ENCODE assay signal across 15 cellular contexts in the genomic region with DNA sequence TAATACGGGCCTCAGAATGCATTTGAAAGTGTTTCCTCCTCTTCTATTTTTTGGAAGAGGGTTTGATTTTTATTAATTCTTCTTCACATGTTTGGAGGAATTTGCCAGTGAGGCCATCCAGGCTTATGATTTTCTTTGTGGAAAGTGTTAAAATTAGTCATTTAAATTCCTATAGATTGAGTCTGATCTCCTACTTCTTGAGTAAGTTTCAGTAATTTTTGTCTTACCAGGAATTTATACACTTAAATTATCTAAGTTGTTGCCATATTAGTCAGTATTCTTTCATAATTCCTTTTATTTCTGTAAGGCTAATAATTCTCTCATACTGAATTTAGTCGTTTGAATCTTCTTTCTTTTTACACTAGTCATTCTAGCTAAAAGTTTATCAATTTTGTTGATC. TPM values are rescaled to one million over a fixed set of nuclear protein-coding genes. Genes with fewer than 3 reads are reported as not detected.
DNase-seq lines count a peak whose midpoint lies in the region; ATAC-seq lines count a peak whose summit lies in the region.
"Had no signal": no experiment of that assay in that cellular context is flagged by ENCODE, and none has a peak within 500 bp of the region (broad histone marks: within the 10 kb centered on the region; RNA-seq: fewer than 3 reads in every experiment).

No MANE protein-coding gene starts in this region.

- H3K4me3 ChIP-seq in trophoblast cell (ENCODE audit: low read depth, low read length): no peak overlapping the region
- no peak overlapping the region for H3K4me3 ChIP-seq in SJCRH30
- H3K4me3 ChIP-seq: GM12878 had no signal

- H3K79me2 ChIP-seq in trophoblast cell (ENCODE audit: control insufficient read depth, insufficient read depth, low read length, poor library complexity): no peaks in the 10 kb centered on the region

- no peak overlapping the region for H2AFZ ChIP-seq in trophoblast cell (ENCODE audit: insufficient read depth, low read length, poor library complexity)

- H3K4ac ChIP-seq in trophoblast cell (ENCODE audit: low read depth, low read length): no peak overlapping the region

- no peaks in the 10 kb centered on the region for H3K79me1 ChIP-seq in trophoblast cell (ENCODE audit: low read length)

- no peak overlapping the region for H3K27ac ChIP-seq in trophoblast cell (ENCODE audit: low read depth, low read length)
- no peak overlapping the region for H3K27ac ChIP-seq in SJCRH30
- H3K27ac ChIP-seq: C4-2B had no signal

- no peak overlapping the region for H2BK12ac ChIP-seq in trophoblast cell (ENCODE audit: low read length)

- H3K36me3 ChIP-seq in trophoblast cell (ENCODE audit: control insufficient read depth in 1 of 2, insufficient read depth in 2 of 2, low read length in 2 of 2): no peaks in the 10 kb centered on the region
- no peaks in the 10 kb centered on the region for H3K36me3 ChIP-seq in SJCRH30
- H3K36me3 ChIP-seq: BE2C had no signal

- H4K12ac ChIP-seq in trophoblast cell (ENCODE audit: low read depth, low read length): no peak overlapping the region

- H4K8ac ChIP-seq in trophoblast cell (ENCODE audit: low read depth, low read length): no peak overlapping the region

- H3K4me1 ChIP-seq in trophoblast cell (ENCODE audit: control insufficient read depth in 1 of 2, insufficient read depth in 2 of 2, low read length in 2 of 2) (no peaks in the 10 kb centered on the region), SJCRH30 (no peaks in the 10 kb centered on the region)
- H3K4me1 ChIP-seq: BE2C had no signal

- H3K9ac ChIP-seq in trophoblast cell (ENCODE audit: low read length): no peak overlapping the region

- no peak overlapping the region for H2AK5ac ChIP-seq in trophoblast cell (ENCODE audit: low read length)

- H2BK5ac ChIP-seq in trophoblast cell (ENCODE audit: low read depth, low read length, poor library complexity): no peak overlapping the region

- H3K9me3 ChIP-seq in trophoblast cell (ENCODE audit: insufficient read depth, low read depth, low read length): peaks cover 3% of the 10 kb centered on the region
- no peaks in the 10 kb centered on the region; the same call in 1 of the 2 replicates for H3K9me3 ChIP-seq in SJCRH30 (replicated peaks)
- H3K9me3 ChIP-seq: BE2C had no signal

- no peak overlapping the region for H3K23ac ChIP-seq in trophoblast cell (ENCODE audit: low read length)

- no peak overlapping the region for H3K4me2 ChIP-seq in trophoblast cell (ENCODE audit: low read length)

- ATAC-seq in GM18870 (IDR thresholded peaks at IDR 0.05; ENCODE audit: unreplicated experiment): no peak
- ATAC-seq: GM12878 had no signal

- no peaks in the 10 kb centered on the region for H3K27me3 ChIP-seq in trophoblast cell (ENCODE audit: insufficient read depth, low read length)
- H3K27me3 ChIP-seq in SJCRH30: no peaks in the 10 kb centered on the region
- H3K27me3 ChIP-seq: BE2C had no signal

- H4K91ac ChIP-seq in trophoblast cell (ENCODE audit: low read depth, low read length): no peak overlapping the region

- DNase-seq in EH (ENCODE audit: low read depth): peak; percentile 52
- DNase-seq in HCEC 1CT: peak; percentile 9
- DNase-seq in amniotic epithelial cell (ENCODE audit: low read depth): peak; percentile 60
- DNase-seq in trophoblast cell: peak; percentile 24 to 63
- no peak for DNase-seq in SJCRH30
- DNase-seq in NCI-H2171 treated with DMSO at 0.1 percent for 48 hours (lab: John Stamatoyannopoulos, UW): no peak
- DNase-seq in Ammon's horn (ENCODE audit: low spot score): no peak
- DNase-seq: ACHN; BE2C; CD4-positive, alpha-beta memory T cell; DMS79 had no signal

- no CpG with 5 or more reads among the region's 2 CpGs for WGBS in trophoblast cell (ENCODE audit: extremely low coverage, insufficient coverage, insufficient read length)

- no peak overlapping the region for H3K14ac ChIP-seq in trophoblast cell (ENCODE audit: low read length)

- H3K18ac ChIP-seq in trophoblast cell (ENCODE audit: low read length): no peak overlapping the region

- no peak overlapping the region for H2BK120ac ChIP-seq in trophoblast cell (ENCODE audit: insufficient read depth, low read length, poor library complexity)

RNA-seq across cellular contexts. Expression of gene HAPLN1, which starts 25.2 kb away (rescaled TPM):
- 38.6 TPM in 2 replicates for polyA plus RNA-seq in trophoblast cell (2013)
- 0.53 and 1.6 TPM in 2 replicates for total RNA-seq in SJCRH30 (2014; rRNA removed; shearing (Covaris generic))
- total RNA-seq: CD4-positive, alpha-beta memory T cell; HT1080 had no signal
- polyA plus RNA-seq: CD4-positive, alpha-beta memory T cell had no signal

Comparison
In these comparisons a context has a peak if more than half of its experiments do, and no peak if none do; other contexts are left out.
1. DNase-seq: peak in EH (single experiment), HCEC 1CT (single experiment), amniotic epithelial cell (single experiment) and trophoblast cell (2 of 2); none in SJCRH30 (0 of 2), NCI-H2171 treated with DMSO at 0.1 percent for 48 hours (single experiment) and Ammon's horn (single experiment).